In the genomic region with DNA sequence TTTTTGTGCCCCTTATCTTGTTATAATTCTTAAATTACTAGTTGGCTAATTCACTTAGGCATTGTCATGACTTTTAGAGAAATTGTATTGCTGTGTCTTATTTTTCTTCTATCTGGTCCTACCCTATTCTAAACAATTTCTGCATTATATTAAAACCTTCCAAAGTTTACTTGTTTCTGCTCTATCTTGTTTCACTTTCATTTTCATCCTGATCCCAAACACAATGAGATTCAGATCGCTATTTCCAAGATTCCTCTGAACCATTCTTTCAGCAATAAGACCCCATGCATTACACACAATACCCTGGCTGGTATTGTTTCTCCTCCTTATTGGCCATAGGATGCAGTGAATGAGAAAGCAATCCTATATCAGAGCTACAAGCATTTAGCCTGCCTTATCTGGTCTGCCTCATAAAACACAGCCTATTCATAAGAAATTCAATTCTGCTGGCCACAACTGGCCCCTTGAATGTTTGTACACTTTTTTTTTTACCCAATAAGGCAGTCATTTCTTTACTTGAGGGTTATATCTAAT, we compare ENCODE assay signal across 10 cellular contexts.
DNase-seq lines count a peak whose midpoint lies in the region; ATAC-seq, FAIRE-seq and TF ChIP-seq lines count a peak whose summit lies in the region.
"Had no signal": no experiment of that assay in that cellular context is flagged by ENCODE, and none has a peak within 500 bp of the region (broad histone marks: within the 10 kb centered on the region; RNA-seq: fewer than 3 reads in every experiment).

No MANE protein-coding gene starts in this region.

- peaks cover 0 to 2% of the 10 kb centered on the region in 2 donors for H3K27me3 ChIP-seq in small intestine (ENCODE audit: control insufficient read depth in 2 of 2, insufficient read depth in 2 of 2, low read length in 2 of 2)

- H3K4me3 ChIP-seq in foreskin fibroblast (ENCODE audit: low read depth in 1 of 2, low read length in 2 of 2) = peak overlapping the region; percentile 21 to 34
- no peak overlapping the region for H3K4me3 ChIP-seq in small intestine (ENCODE audit: low read depth in 1 of 2, low read length in 2 of 2)

- no peaks in the 10 kb centered on the region for H3K9me3 ChIP-seq in small intestine (ENCODE audit: control insufficient read depth, low read depth)

- no peak overlapping the region for H3K27ac ChIP-seq in small intestine (ENCODE audit: low read depth in 1 of 2, low read length in 1 of 2)

- 15 to 49% (median 38%) methylated on average over 1 of the region's 1 CpG for WGBS in small intestine, 3 donors

- no peak for TF ChIP-seq CTCF in foreskin fibroblast (IDR thresholded peaks at IDR 0.05; ENCODE audit: low read depth, low read length)
- no peak for TF ChIP-seq CTCF in nephron progenitor cell (IDR thresholded peaks at IDR 0.05)

- DNase-seq in EL (peak; percentile 1), RPMI7951 (ENCODE audit: low read depth) (peak; percentile 29), foreskin fibroblast (no peak), small intestine (peak; percentile 3), nephron progenitor cell (no peak)
- no peak for DNase-seq in stimulated activated CD4-positive, alpha-beta T cell treated with anti-CD3 and anti-CD28 coated beads, Interleukin-1b, Interleukin-23, amount 100 ng/mL, for 48 hours
- DNase-seq: activated CD4-positive, CD25-positive, alpha-beta regulatory T cell treated with anti-CD3 and anti-CD28 coated beads, Interleukin-2, amount 50 U/mL, for 72 hours; glutamatergic neuron had no signal

- FAIRE-seq in small intestine (lab: Jason Lieb, UNC) = no peak

- H3K4me3 Mint-ChIP-seq in nephron progenitor cell = no peak overlapping the region
- H3K4me3 Mint-ChIP-seq: neural crest cell had no signal

- no peaks in the 10 kb centered on the region for H3K36me3 Mint-ChIP-seq in nephron progenitor cell (ENCODE audit: low read depth)

- no peaks in the 10 kb centered on the region for H3K27me3 Mint-ChIP-seq in nephron progenitor cell (ENCODE audit: low read depth, poor library complexity)

- H3K4me1 ChIP-seq in small intestine (ENCODE audit: control insufficient read depth in 2 of 2, insufficient read depth in 1 of 2, low read depth in 1 of 2, low read length in 1 of 2) = no peaks in the 10 kb centered on the region

- H3K36me3 ChIP-seq in small intestine (ENCODE audit: control insufficient read depth in 2 of 2, insufficient read depth in 2 of 2, low read length in 2 of 2) = no peaks in the 10 kb centered on the region

- H3K4me1 Mint-ChIP-seq in nephron progenitor cell = no peaks in the 10 kb centered on the region

- H3K9me3 Mint-ChIP-seq in nephron progenitor cell = peaks cover 17% of the 10 kb centered on the region

- H3K27ac Mint-ChIP-seq in nephron progenitor cell = no peak overlapping the region

- no peak for ATAC-seq in HG03520 (IDR thresholded peaks at IDR 0.05; ENCODE audit: unreplicated experiment)

Comparison
In these comparisons a context has a peak if more than half of its experiments do, and no peak if none do; other contexts are left out.
1. DNase-seq: peak in EL (single experiment), RPMI7951 (single experiment) and small intestine (single experiment); none in foreskin fibroblast (0 of 2), nephron progenitor cell (single experiment) and stimulated activated CD4-positive, alpha-beta T cell treated with anti-CD3 and anti-CD28 coated beads, Interleukin-1b, Interleukin-23, amount 100 ng/mL, for 48 hours (single experiment).
2. H3K4me3 ChIP-seq: peak in foreskin fibroblast (2 of 2); none in small intestine (0 of 2).